ENCODE assay signal across 8 cellular contexts in the genomic region with DNA sequence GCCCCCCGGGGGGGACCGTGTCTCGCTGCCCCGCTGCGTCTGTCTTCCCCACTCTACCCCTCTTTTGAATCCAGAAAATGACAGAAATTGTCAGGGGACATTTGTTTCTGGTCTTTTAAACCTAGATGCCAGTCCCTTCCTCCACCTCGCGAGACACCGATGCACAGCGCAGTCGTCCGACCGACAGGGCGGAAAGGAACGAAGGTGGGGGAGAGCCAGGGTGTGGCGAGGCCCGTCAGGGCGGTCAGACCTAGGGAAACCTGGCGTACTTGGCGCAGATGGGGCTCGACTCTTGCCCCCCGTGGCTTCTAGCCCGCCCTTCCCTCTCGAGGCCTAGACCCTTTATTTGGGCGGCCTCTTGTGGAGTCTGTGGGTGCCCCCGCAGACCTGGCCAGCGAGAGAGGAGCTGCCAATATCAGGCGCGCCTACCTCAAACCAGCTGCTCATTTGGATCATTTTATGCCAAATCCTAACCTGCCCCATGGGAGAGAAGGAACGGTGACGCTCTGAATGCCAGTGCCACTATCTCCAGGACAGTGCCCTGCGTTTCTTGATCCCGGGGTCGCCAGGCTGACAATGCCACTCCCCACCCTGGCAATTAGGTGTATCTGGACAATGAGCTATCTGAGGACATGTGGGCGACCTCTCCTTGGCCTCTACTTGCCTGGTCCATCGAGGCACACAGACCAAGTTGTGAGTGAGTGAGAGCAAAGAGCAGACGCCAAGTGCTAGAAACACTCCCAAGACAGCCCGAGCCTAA. TPM values are rescaled to one million over a fixed set of nuclear protein-coding genes. Genes with fewer than 3 reads are reported as not detected.
A peak's percentile ranks its signal among the peaks of the same experiment; 100 is the strongest.
DNase-seq lines count a peak whose midpoint lies in the region; ATAC-seq and TF ChIP-seq lines count a peak whose summit lies in the region.

No MANE protein-coding gene starts in this region.

- intact Hi-C loops in naive thymus-derived CD4-positive, alpha-beta T cell (cut with micrococcal nuclease): no loop called here

- H3K9me3 Mint-ChIP-seq in endodermal cell: no peaks in the 10 kb centered on the region
- no peaks in the 10 kb centered on the region for H3K9me3 Mint-ChIP-seq in naive thymus-derived CD4-positive, alpha-beta T cell

- H3K4me1 ChIP-seq in ES-I3 (ENCODE audit: insufficient read depth, low read length): peaks cover 4% of the 10 kb centered on the region; the same call in 1 of the 2 replicates
- H3K4me1 ChIP-seq in NT2/D1 (ENCODE audit: insufficient read depth, insufficient read length): peaks cover 17% of the 10 kb centered on the region
- H3K4me1 ChIP-seq in endodermal cell (ENCODE audit: control insufficient read depth, insufficient read depth, low read length): no peaks in the 10 kb centered on the region
- H3K4me1 ChIP-seq in naive thymus-derived CD4-positive, alpha-beta T cell (ENCODE audit: control insufficient read depth in 2 of 2, insufficient read depth in 2 of 2, low read length in 2 of 2): no peaks in the 10 kb centered on the region

- H3K4me3 ChIP-seq in NT2/D1 (ENCODE audit: insufficient read length, low read depth) (peak overlapping the region; percentile 53), endodermal cell (ENCODE audit: low read length) (peak overlapping the region; percentile 85)
- H3K4me3 ChIP-seq in naive thymus-derived CD4-positive, alpha-beta T cell (ENCODE audit: low read length): no peak overlapping the region

- H3K27me3 ChIP-seq in NT2/D1 (ENCODE audit: insufficient read depth, insufficient read length) (peaks cover 35% of the 10 kb centered on the region), endodermal cell (ENCODE audit: control insufficient read depth, insufficient read depth, low read length, poor library complexity, severe bottlenecking) (peaks cover 70% of the 10 kb centered on the region)
- no peaks in the 10 kb centered on the region for H3K27me3 ChIP-seq in naive thymus-derived CD4-positive, alpha-beta T cell (ENCODE audit: control insufficient read depth in 2 of 2, insufficient read depth in 2 of 2, low read length in 2 of 2)

- no peak for TF ChIP-seq CTCF in endodermal cell (conservative IDR thresholded peaks at IDR 0.05)

- H3K36me3 Mint-ChIP-seq in endodermal cell (ENCODE audit: low read depth): no peaks in the 10 kb centered on the region
- no peaks in the 10 kb centered on the region for H3K36me3 Mint-ChIP-seq in naive thymus-derived CD4-positive, alpha-beta T cell

- peak overlapping the region; percentile 90; the same call in 1 of the 2 replicates for H3K9ac ChIP-seq in ES-I3 (ENCODE audit: low read depth, low read length)
- peak overlapping the region; percentile 86 for H3K9ac ChIP-seq in NT2/D1 (ENCODE audit: insufficient read length, low read depth)
- H3K9ac ChIP-seq in endodermal cell (ENCODE audit: extremely low read depth, low read length, poor library complexity, severe bottlenecking): no peak overlapping the region

- H3K4me3 Mint-ChIP-seq in endodermal cell: peak overlapping the region; percentile 66
- H3K4me3 Mint-ChIP-seq in naive thymus-derived CD4-positive, alpha-beta T cell: peak overlapping the region in 6 of 10 donors; percentile 32 to 73 (median 48)

- WGBS in endodermal cell (ENCODE audit: insufficient coverage in 1 of 2, insufficient read length in 1 of 2), 2 experiments: 23 to 30% methylated on average over 18 to 37 of the region's 37 CpGs

- no peak for DNase-seq in NT2/D1 (ENCODE audit: low read depth, low spot score)
- peak; percentile 68 for DNase-seq in endodermal cell
- DNase-seq in naive thymus-derived CD4-positive, alpha-beta T cell: no peak
- no peak for DNase-seq in stimulated activated naive CD4-positive, alpha-beta T cell treated with Interleukin-2 at 50 U/mL for 16 hours (lab: John Stamatoyannopoulos, UW)
- DNase-seq in COLO829 (ENCODE audit: low spot score): no peak
- DNase-seq in NCI-H2081 (lab: John Stamatoyannopoulos, UW): no peak
- DNase-seq in activated CD4-positive, alpha-beta T cell treated with anti-CD3 and anti-CD28 coated beads, Interleukin-2, amount 50 U/mL, for 4 hours: no peak

- H3K4me1 Mint-ChIP-seq in endodermal cell: no peaks in the 10 kb centered on the region
- H3K4me1 Mint-ChIP-seq in naive thymus-derived CD4-positive, alpha-beta T cell: peaks cover 0 to 21% (median 8%) of the 10 kb centered on the region in 7 donors

- H3K27ac ChIP-seq in endodermal cell (ENCODE audit: low read depth, low read length): peak overlapping the region; percentile 34
- no peak overlapping the region for H3K27ac ChIP-seq in naive thymus-derived CD4-positive, alpha-beta T cell (ENCODE audit: low read depth, low read length)

- peaks cover 84% of the 10 kb centered on the region for H3K27me3 Mint-ChIP-seq in endodermal cell (ENCODE audit: insufficient read depth)
- H3K27me3 Mint-ChIP-seq in naive thymus-derived CD4-positive, alpha-beta T cell: peaks cover 49 to 64% (median 54%) of the 10 kb centered on the region in 5 donors

- H3K36me3 ChIP-seq in ES-I3 (ENCODE audit: insufficient read depth, low read length) (no peaks in the 10 kb centered on the region), NT2/D1 (ENCODE audit: insufficient read depth, insufficient read length, low read length) (no peaks in the 10 kb centered on the region), endodermal cell (ENCODE audit: control insufficient read depth, insufficient read depth, low read length) (no peaks in the 10 kb centered on the region)
- no peaks in the 10 kb centered on the region for H3K36me3 ChIP-seq in naive thymus-derived CD4-positive, alpha-beta T cell (ENCODE audit: control insufficient read depth in 2 of 3, insufficient read depth in 3 of 3, low read length in 3 of 3)

- no peak for ATAC-seq in naive thymus-derived CD4-positive, alpha-beta T cell

- H3K9me3 ChIP-seq in ES-I3 (ENCODE audit: control insufficient read depth, insufficient read depth, low read length) (no peaks in the 10 kb centered on the region), NT2/D1 (ENCODE audit: insufficient read depth, low read length) (no peaks in the 10 kb centered on the region), endodermal cell (ENCODE audit: control insufficient read depth, low read length) (no peaks in the 10 kb centered on the region)
- H3K9me3 ChIP-seq in naive thymus-derived CD4-positive, alpha-beta T cell (ENCODE audit: control insufficient read depth in 2 of 3, low read length in 3 of 3): no peaks in the 10 kb centered on the region

- CTCF ChIA-PET in naive thymus-derived CD4-positive, alpha-beta T cell (lab: Charles Lee): no interaction called here

- POLR2A ChIA-PET in naive thymus-derived CD4-positive, alpha-beta T cell (lab: Charles Lee): no interaction called here

- H3K27ac Mint-ChIP-seq in endodermal cell: no peak overlapping the region
- H3K27ac Mint-ChIP-seq in naive thymus-derived CD4-positive, alpha-beta T cell: no peak overlapping the region

RNA-seq across cellular contexts. Expression of gene RAB6B, which starts 0.5 kb away (rescaled TPM):
- total RNA-seq in endodermal cell: 1 to 10 TPM; 2.2 to 3.0 TPM
- polyA plus RNA-seq in endodermal cell (2013, experiment 1 of 2): 20.7 TPM
- polyA plus RNA-seq in endodermal cell (2013, experiment 2 of 2): 16.9 TPM
- total RNA-seq in naive thymus-derived CD4-positive, alpha-beta T cell: 1 to 10 TPM in 1 of 5 experiments, under 1 TPM in 1, not detected in 3; 0.17 to 1.2 TPM
- polyA plus RNA-seq in naive thymus-derived CD4-positive, alpha-beta T cell: under 1 TPM; 0.14 to 0.26 TPM
